Comparison of ENCODE assay signal across 8 cellular contexts in genomic region chr13:42574011-42574410, GRCh38. TPM values are rescaled to one million over a fixed set of nuclear protein-coding genes. Genes with fewer than 3 reads are reported as not detected.
A peak's percentile ranks its signal among the peaks of the same experiment; 100 is the strongest.
DNase-seq lines count a peak whose midpoint lies in the region; ATAC-seq and TF ChIP-seq lines count a peak whose summit lies in the region.

Gene TNFSF11, plus strand, starts transcription at chr13:42574152. Its CDS starts 152 bp downstream, at chr13:42574304.

- peak within 1 kb of the TSS; percentile 6 for H3K23ac ChIP-seq in mesendoderm (ENCODE audit: low read length)

- WGBS in mesendoderm (ENCODE audit: extremely low coverage, insufficient coverage, low lambda C conversion rate), result no CpG with 5 or more reads among the region's 39 CpGs
- WGBS in urinary bladder, result 2% methylated on average over 39 of the region's 39 CpGs

- peak within 1 kb of the TSS; percentile 62 for H3K56ac ChIP-seq in mesendoderm (ENCODE audit: low read length)

- peaks cover 2% of the 10 kb centered on the region for H3K27me3 ChIP-seq in mesendoderm (ENCODE audit: insufficient read depth, low read length, poor library complexity)

- TF ChIP-seq CTCF in astrocyte of the cerebellum (IDR thresholded peaks at IDR 0.05; ENCODE audit: low read depth, low read length, missing control alignments), result no peak

- peak within 1 kb of the TSS; percentile 78 for H3K4me2 ChIP-seq in mesendoderm (ENCODE audit: low read length)

- H3K18ac ChIP-seq in mesendoderm (ENCODE audit: low read length), result no peak within 1 kb of the TSS

- peak; percentile 45 for ATAC-seq in HG03432 (IDR thresholded peaks at IDR 0.05; ENCODE audit: unreplicated experiment)

- no peak within 1 kb of the TSS for H3K4ac ChIP-seq in mesendoderm (ENCODE audit: low read depth, low read length)

- no peaks in the 10 kb centered on the region for H3K79me2 ChIP-seq in mesendoderm (ENCODE audit: control insufficient read depth, insufficient read depth, low read length)

- no peaks in the 10 kb centered on the region for H3K79me1 ChIP-seq in mesendoderm (ENCODE audit: low read length)

- no peak within 1 kb of the TSS for H4K5ac ChIP-seq in mesendoderm (ENCODE audit: low read length)

- H3K4me1 ChIP-seq in mesendoderm (ENCODE audit: control insufficient read depth, low read depth, low read length), result no peaks in the 10 kb centered on the region
- no peaks in the 10 kb centered on the region for H3K4me1 ChIP-seq in urinary bladder (ENCODE audit: insufficient read depth)

- H4K8ac ChIP-seq in mesendoderm (ENCODE audit: low read depth, low read length), result no peak within 1 kb of the TSS

- H2BK120ac ChIP-seq in mesendoderm (ENCODE audit: low read depth, low read length), result no peak within 1 kb of the TSS

- no peak within 1 kb of the TSS for H2AK5ac ChIP-seq in mesendoderm (ENCODE audit: low read length)

- peak within 1 kb of the TSS; percentile 31 for H3K9ac ChIP-seq in mesendoderm (ENCODE audit: low read length)

- no peaks in the 10 kb centered on the region for H3K36me3 ChIP-seq in mesendoderm (ENCODE audit: control insufficient read depth, insufficient read depth, low read length)
- H3K36me3 ChIP-seq in urinary bladder (ENCODE audit: insufficient read depth), result no peaks in the 10 kb centered on the region

- peak; percentile 71 for DNase-seq in activated effector memory CD4-positive, alpha-beta T cell treated with anti-CD3 and anti-CD28 coated beads, Interleukin-2, amount 50 U/mL, for 16 hours
- no peak for DNase-seq in activated effector memory CD4-positive, alpha-beta T cell treated with Interleukin-2 at 50 U/mL for 16 hours
- DNase-seq in astrocyte of the cerebellum (ENCODE audit: low read depth) (no peak), mesendoderm (peak; percentile 71), AG08396 (ENCODE audit: low spot score) (no peak), NCI-H187 (lab: John Stamatoyannopoulos, UW) (no peak)

- in situ Hi-C loops in astrocyte of the cerebellum (cut with HindIII; ENCODE audit: low sequenced_read_pairs), result no loop called here

- no peak within 1 kb of the TSS for H2BK15ac ChIP-seq in mesendoderm (replicated peaks; ENCODE audit: low read depth)

- H3K27ac ChIP-seq in mesendoderm (ENCODE audit: low read depth, low read length) (no peak within 1 kb of the TSS), urinary bladder (ENCODE audit: low read depth) (no peak within 1 kb of the TSS)

- H2BK5ac ChIP-seq in mesendoderm (ENCODE audit: low read length), result no peak within 1 kb of the TSS

- H3K4me3 ChIP-seq in astrocyte of the cerebellum (ENCODE audit: low read depth, low read length) (peak within 1 kb of the TSS; percentile 42), mesendoderm (ENCODE audit: low read length) (peak within 1 kb of the TSS; percentile 49), urinary bladder (ENCODE audit: low read depth, low read length) (peak within 1 kb of the TSS; percentile 40)

RNA-seq across cellular contexts. Expression of gene TNFSF11, which starts in this region (rescaled TPM):
- 0.65 TPM for polyA plus RNA-seq in mesendoderm (2013, experiment 1 of 2)
- polyA plus RNA-seq in mesendoderm (2013, experiment 2 of 2), result 0.69 TPM
- 0.26 TPM for total RNA-seq in urinary bladder
- 0.47 TPM for polyA plus RNA-seq in urinary bladder

Comparison
In these comparisons a context has a peak if more than half of its experiments do, and no peak if none do; other contexts are left out.
1. DNase-seq: peak in activated effector memory CD4-positive, alpha-beta T cell treated with anti-CD3 and anti-CD28 coated beads, Interleukin-2, amount 50 U/mL, for 16 hours (single experiment) and mesendoderm (single experiment); none in activated effector memory CD4-positive, alpha-beta T cell treated with Interleukin-2 at 50 U/mL for 16 hours (single experiment), astrocyte of the cerebellum (single experiment), AG08396 (single experiment) and NCI-H187 (0 of 2).
2. Peak in every context shown above with its lines, with median percentiles within 50 percentile points of each other: H3K4me3 ChIP-seq.